25 cellular contexts compared by ENCODE assay signal in genomic region chr6:167548451-167548850, GRCh38.
"Had no signal": no experiment of that assay in that cellular context is flagged by ENCODE, and none has a peak within 500 bp of the region (broad histone marks: within the 10 kb centered on the region; RNA-seq: fewer than 3 reads in every experiment).

No MANE protein-coding gene starts in this region.

- H3K4me1 Mint-ChIP-seq: activated naive CD8-positive, alpha-beta T cell treated with anti-CD3 and anti-CD28 coated beads for 36 hours; naive B cell; stimulated activated naive B cell treated with anti-CD40 and anti-IgM and Interleukin-4, amounts not matched to agents 10 μg/mL and 1 μg/mL and 100 μg/mL, for 72 hours had no signal

- H3K9me3 Mint-ChIP-seq: activated naive CD4-positive, alpha-beta T cell treated with anti-CD3 and anti-CD28 coated beads for 36 hours; activated naive CD8-positive, alpha-beta T cell treated with anti-CD3 and anti-CD28 coated beads for 36 hours; stimulated activated naive B cell treated with anti-CD40 and anti-IgM and Interleukin-4, amounts not matched to agents 10 μg/mL and 1 μg/mL and 100 μg/mL, for 72 hours; T-helper 2 cell treated with Interferon-gamma antibody and Interleukin-4, amounts not matched to agents 5 μg/mL and 100 μg/mL, for 36 hours had no signal

- H3K27me3 Mint-ChIP-seq: activated naive CD8-positive, alpha-beta T cell treated with anti-CD3 and anti-CD28 coated beads for 36 hours had no signal

- H3K27me3 ChIP-seq: adrenal gland, esophagus squamous epithelium, ovary, sigmoid colon, stomach, tibial nerve had no signal

- H3K27ac Mint-ChIP-seq: activated naive CD4-positive, alpha-beta T cell treated with anti-CD3 and anti-CD28 coated beads for 36 hours; activated naive CD8-positive, alpha-beta T cell treated with anti-CD3 and anti-CD28 coated beads for 36 hours; naive B cell; nephron progenitor cell; stimulated activated naive B cell treated with anti-CD40 and anti-IgM and Interleukin-4, amounts not matched to agents 10 μg/mL and 1 μg/mL and 100 μg/mL, for 72 hours; T-helper 2 cell treated with Interferon-gamma antibody and Interleukin-4, amounts not matched to agents 5 μg/mL and 100 μg/mL, for 36 hours had no signal

- H3K27ac ChIP-seq: adrenal gland, epithelial cell of prostate, esophagus squamous epithelium, ovary, prostate gland, sigmoid colon, stomach, VCaP had no signal

- DNase-seq: activated CD4-positive, alpha-beta T cell treated with anti-CD3 and anti-CD28 coated beads for 4 hours; activated CD4-positive, alpha-beta T cell treated with anti-CD3 and anti-CD28 coated beads, Interleukin-2, amount 50 U/mL, for 4 hours; activated effector memory CD4-positive, alpha-beta T cell treated with Interleukin-2 at 50 U/mL for 16 hours; activated naive CD4-positive, alpha-beta T cell treated with anti-CD3 and anti-CD28 coated beads for 36 hours; activated naive CD8-positive, alpha-beta T cell treated with anti-CD3 and anti-CD28 coated beads for 36 hours; activated T-cell treated with anti-CD3 and anti-CD28 coated beads for 4 hours; effector CD4-positive, alpha-beta T cell; esophagus squamous epithelium; mammary epithelial cell; naive B cell; nephron progenitor cell; retina; sigmoid colon; small intestine; stimulated activated CD4-positive, alpha-beta T cell treated with anti-CD3 and anti-CD28 coated beads, Interleukin-1b, Interleukin-23, amount 100 ng/mL, for 48 hours; stimulated activated naive B cell treated with anti-CD40 and anti-IgM and Interleukin-4, amounts not matched to agents 10 μg/mL and 1 μg/mL and 100 μg/mL, for 72 hours; stomach; T-helper 1 cell had no signal

- H3K4me3 ChIP-seq: adrenal gland, esophagus squamous epithelium, ovary, prostate gland, sigmoid colon, stomach, tibial nerve had no signal

- H3K4me3 Mint-ChIP-seq: activated naive CD4-positive, alpha-beta T cell treated with anti-CD3 and anti-CD28 coated beads for 36 hours; activated naive CD8-positive, alpha-beta T cell treated with anti-CD3 and anti-CD28 coated beads for 36 hours; naive B cell; nephron progenitor cell; stimulated activated naive B cell treated with anti-CD40 and anti-IgM and Interleukin-4, amounts not matched to agents 10 μg/mL and 1 μg/mL and 100 μg/mL, for 72 hours; T-helper 2 cell treated with Interferon-gamma antibody and Interleukin-4, amounts not matched to agents 5 μg/mL and 100 μg/mL, for 36 hours had no signal

- ATAC-seq: stimulated activated naive B cell treated with anti-CD40 and anti-IgM and Interleukin-4, amounts not matched to agents 10 μg/mL and 1 μg/mL and 100 μg/mL, for 72 hours had no signal

- H3K36me3 Mint-ChIP-seq: activated naive CD8-positive, alpha-beta T cell treated with anti-CD3 and anti-CD28 coated beads for 36 hours; naive B cell; stimulated activated naive B cell treated with anti-CD40 and anti-IgM and Interleukin-4, amounts not matched to agents 10 μg/mL and 1 μg/mL and 100 μg/mL, for 72 hours had no signal

- H3K9me3 ChIP-seq: adrenal gland, esophagus squamous epithelium, ovary, prostate gland, sigmoid colon, stomach had no signal

- H3K4me1 ChIP-seq: prostate gland had no signal

- H3K36me3 ChIP-seq: adrenal gland, esophagus squamous epithelium, ovary, prostate gland, sigmoid colon, stomach, tibial nerve had no signal
